In the genomic region with DNA sequence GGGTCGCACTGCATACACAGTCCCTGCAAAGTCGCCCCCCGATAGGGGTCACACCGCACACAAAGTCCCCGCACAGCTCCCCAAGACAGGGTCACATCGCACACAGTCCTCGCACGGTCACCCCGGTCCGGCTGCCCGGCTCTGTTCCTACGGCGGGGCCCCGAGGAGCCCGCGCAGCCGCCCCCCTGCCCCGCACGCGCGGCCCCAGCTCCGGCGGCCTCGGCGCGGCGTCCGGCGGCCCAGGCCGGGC, we compare ENCODE assay signal across 1 cellular context.
TF ChIP-seq lines count a peak whose summit lies in the region.

No MANE protein-coding gene starts in this region.

TF ChIP-seq in GM12878, 131 proteins besides CTCF, POLR2A, EP300 and RAD21 (continued from another document):
- TF ChIP-seq CHD1 (IDR thresholded peaks at IDR 0.05; ENCODE audit: low read depth, low read length) (no peak), BACH1 (IDR thresholded peaks at IDR 0.05; ENCODE audit: borderline replicate concordance) (0 out of 2 replicates have a peak, but pooled peaks have one; percentile 1), SRF (IDR thresholded peaks at IDR 0.05; ENCODE audit: low read depth in 2 of 2, low read length in 2 of 2) (no peak), LARP7 (IDR thresholded peaks at IDR 0.05) (peak; percentile 58; the same call in 1 of the 2 replicates), BHLHE40 (IDR thresholded peaks at IDR 0.05; ENCODE audit: borderline replicate concordance in 1 of 2, low read depth in 2 of 2, low read length in 1 of 2) (peak in 1 of 2 experiments; percentile 3; a peak in 1 of 4 replicates), MTA3 (IDR thresholded peaks at IDR 0.05; ENCODE audit: borderline replicate concordance, low read length) (no peak), SMAD1 (IDR thresholded peaks at IDR 0.05; ENCODE audit: low read depth, partially characterized antibody) (no peak), POLR2AphosphoS2 (IDR thresholded peaks at IDR 0.05; ENCODE audit: low read depth, low read length) (no peak), CBX5 (IDR thresholded peaks at IDR 0.05; ENCODE audit: low read depth) (no peak)
- TF ChIP-seq, protein P1, sequence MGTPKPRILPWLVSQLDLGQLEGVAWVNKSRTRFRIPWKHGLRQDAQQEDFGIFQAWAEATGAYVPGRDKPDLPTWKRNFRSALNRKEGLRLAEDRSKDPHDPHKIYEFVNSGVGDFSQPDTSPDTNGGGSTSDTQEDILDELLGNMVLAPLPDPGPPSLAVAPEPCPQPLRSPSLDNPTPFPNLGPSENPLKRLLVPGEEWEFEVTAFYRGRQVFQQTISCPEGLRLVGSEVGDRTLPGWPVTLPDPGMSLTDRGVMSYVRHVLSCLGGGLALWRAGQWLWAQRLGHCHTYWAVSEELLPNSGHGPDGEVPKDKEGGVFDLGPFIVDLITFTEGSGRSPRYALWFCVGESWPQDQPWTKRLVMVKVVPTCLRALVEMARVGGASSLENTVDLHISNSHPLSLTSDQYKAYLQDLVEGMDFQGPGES (IDR thresholded peaks at IDR 0.05), result no peak
